ENCODE assay signal across 2 cellular contexts in the genomic region with DNA sequence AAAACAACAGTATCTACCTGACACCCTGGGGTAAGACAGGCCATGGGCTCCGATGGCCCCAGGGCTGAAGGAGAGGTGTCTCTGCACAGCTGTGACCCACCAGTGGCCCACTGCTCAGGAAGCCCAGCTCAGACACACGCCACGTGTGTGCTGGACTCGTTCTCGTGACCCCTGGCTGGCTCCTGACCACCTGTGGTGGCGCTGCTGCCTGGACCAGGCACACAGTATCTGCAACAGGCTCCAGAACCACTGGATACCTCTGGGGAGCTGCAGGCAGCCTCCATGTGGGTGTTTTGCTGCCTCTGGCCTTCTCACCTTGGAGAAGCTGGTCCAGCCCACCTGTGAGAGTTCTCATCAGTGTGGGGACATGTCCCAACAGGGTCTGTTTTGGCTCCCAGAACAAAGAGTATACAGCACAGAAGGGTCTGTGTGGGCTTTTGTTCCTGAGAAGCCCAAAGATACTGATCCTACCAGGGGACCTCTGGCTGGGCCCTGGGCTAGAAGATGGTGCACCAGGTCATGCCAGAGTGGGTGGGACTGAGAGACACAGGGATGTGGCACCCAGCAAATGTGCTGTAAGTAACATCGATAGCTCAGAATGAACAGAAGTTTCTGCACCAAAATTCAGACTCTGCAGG.
A peak's percentile ranks its signal among the peaks of the same experiment; 100 is the strongest.
TF ChIP-seq lines count a peak whose summit lies in the region.

No MANE protein-coding gene starts in this region.

TF ChIP-seq in IMR-90, 13 proteins besides CTCF, POLR2A, EP300 and RAD21:
- no peak for TF ChIP-seq CHD1 (IDR thresholded peaks at IDR 0.05; ENCODE audit: low read depth, low read length)
- TF ChIP-seq BHLHE40 (IDR thresholded peaks at IDR 0.05; ENCODE audit: low read depth, low read length): no peak
- no peak for TF ChIP-seq CEBPB (IDR thresholded peaks at IDR 0.05; ENCODE audit: low read depth, low read length)
- TF ChIP-seq MAZ (IDR thresholded peaks at IDR 0.05; ENCODE audit: borderline replicate concordance, low read depth, low read length): no peak
- TF ChIP-seq RCOR1 (IDR thresholded peaks at IDR 0.05; ENCODE audit: insufficient replicate concordance, low read length): no peak
- no peak for TF ChIP-seq SMC3 (IDR thresholded peaks at IDR 0.05; ENCODE audit: low read depth, low read length)
- no peak for TF ChIP-seq NFE2L2 (IDR thresholded peaks at IDR 0.05; ENCODE audit: low read depth, low read length)
- TF ChIP-seq, protein P1, sequence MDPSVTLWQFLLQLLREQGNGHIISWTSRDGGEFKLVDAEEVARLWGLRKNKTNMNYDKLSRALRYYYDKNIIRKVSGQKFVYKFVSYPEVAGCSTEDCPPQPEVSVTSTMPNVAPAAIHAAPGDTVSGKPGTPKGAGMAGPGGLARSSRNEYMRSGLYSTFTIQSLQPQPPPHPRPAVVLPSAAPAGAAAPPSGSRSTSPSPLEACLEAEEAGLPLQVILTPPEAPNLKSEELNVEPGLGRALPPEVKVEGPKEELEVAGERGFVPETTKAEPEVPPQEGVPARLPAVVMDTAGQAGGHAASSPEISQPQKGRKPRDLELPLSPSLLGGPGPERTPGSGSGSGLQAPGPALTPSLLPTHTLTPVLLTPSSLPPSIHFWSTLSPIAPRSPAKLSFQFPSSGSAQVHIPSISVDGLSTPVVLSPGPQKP (IDR thresholded peaks at IDR 0.05; ENCODE audit: borderline replicate concordance, low read depth, low read length): no peak
- TF ChIP-seq RFX5 (IDR thresholded peaks at IDR 0.05; ENCODE audit: low read depth, low read length): no peak
- TF ChIP-seq MAFK (IDR thresholded peaks at IDR 0.05; ENCODE audit: low read depth, low read length): no peak
- TF ChIP-seq MXI1 (IDR thresholded peaks at IDR 0.05; ENCODE audit: borderline replicate concordance, low read depth, low read length): no peak
- TF ChIP-seq, protein P2, sequence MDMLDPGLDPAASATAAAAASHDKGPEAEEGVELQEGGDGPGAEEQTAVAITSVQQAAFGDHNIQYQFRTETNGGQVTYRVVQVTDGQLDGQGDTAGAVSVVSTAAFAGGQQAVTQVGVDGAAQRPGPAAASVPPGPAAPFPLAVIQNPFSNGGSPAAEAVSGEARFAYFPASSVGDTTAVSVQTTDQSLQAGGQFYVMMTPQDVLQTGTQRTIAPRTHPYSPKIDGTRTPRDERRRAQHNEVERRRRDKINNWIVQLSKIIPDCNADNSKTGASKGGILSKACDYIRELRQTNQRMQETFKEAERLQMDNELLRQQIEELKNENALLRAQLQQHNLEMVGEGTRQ (IDR thresholded peaks at IDR 0.05; ENCODE audit: low read depth, low read length): no peak
- TF ChIP-seq FOS (IDR thresholded peaks at IDR 0.05; ENCODE audit: low read depth, low read length): no peak

TF ChIP-seq in K562, 482 proteins besides CTCF, POLR2A, EP300 and RAD21 (continues in another document):
- TF ChIP-seq BRCA1 (IDR thresholded peaks at IDR 0.05) (no peak), BRCA1 (CRISPR knock-in tag; IDR thresholded peaks at IDR 0.05) (peak; percentile 80; the same call in 1 of the 2 replicates), NFE2L1 (tag; IDR thresholded peaks at IDR 0.05; ENCODE audit: borderline replicate concordance, low read depth) (no peak), POLR2G (IDR thresholded peaks at IDR 0.05; ENCODE audit: low read depth, low read length) (peak; percentile 52; the same call in 1 of the 2 replicates), RFX1 (IDR thresholded peaks at IDR 0.05) (no peak), ATF1 (CRISPR knock-in tag; IDR thresholded peaks at IDR 0.05) (0 out of 2 replicates have a peak, but pooled peaks have one; percentile 3), ATF1 (tag; IDR thresholded peaks at IDR 0.05) (no peak), ELF4 (CRISPR knock-in tag; IDR thresholded peaks at IDR 0.05) (no peak), GABPB2 (CRISPR knock-in tag; conservative IDR thresholded peaks at IDR 0.05) (0 out of 2 replicates have a peak, but pooled peaks have one; percentile 18), SIX5 (IDR thresholded peaks at IDR 0.05; ENCODE audit: borderline replicate concordance in 1 of 2, insufficient read depth in 1 of 2, low read depth in 1 of 2, low read length in 2 of 2) (peak in 1 of 2 experiments; percentile 16; a peak in 1 of 4 replicates), TEAD4 (IDR thresholded peaks at IDR 0.05; ENCODE audit: low read length) (no peak), TEAD4 (CRISPR knock-in tag; IDR thresholded peaks at IDR 0.05; ENCODE audit: borderline replicate concordance) (0 out of 2 replicates have a peak, but pooled peaks have one; percentile 57), IRF2 (CRISPR knock-in tag; IDR thresholded peaks at IDR 0.05) (peak; percentile 85), MIER1 (IDR thresholded peaks at IDR 0.05; ENCODE audit: low read depth) (no peak), RBM22 (IDR thresholded peaks at IDR 0.05; ENCODE audit: low read depth, low read length, poor library complexity, severe bottlenecking) (peak; percentile 48), STAG1 (CRISPR knock-in tag; IDR thresholded peaks at IDR 0.05; ENCODE audit: borderline replicate concordance) (0 out of 2 replicates have a peak, but pooled peaks have one; percentile 20), ZBTB7A (IDR thresholded peaks at IDR 0.05; ENCODE audit: borderline replicate concordance, control insufficient read depth, low read depth, low read length) (0 out of 2 replicates have a peak, but pooled peaks have one; percentile 33), ZNF124 (CRISPR knock-in tag; IDR thresholded peaks at IDR 0.05) (0 out of 2 replicates have a peak, but pooled peaks have one; percentile 43), CHD2 (IDR thresholded peaks at IDR 0.05; ENCODE audit: low read depth, low read length) (no peak), ZC3H4 (CRISPR knock-in tag; IDR thresholded peaks at IDR 0.05; ENCODE audit: borderline replicate concordance) (peak; percentile 39; the same call in 1 of the 2 replicates), ZNF282 (CRISPR knock-in tag; IDR thresholded peaks at IDR 0.05) (0 out of 2 replicates have a peak, but pooled peaks have one; percentile 68), CBFB (CRISPR knock-in tag; IDR thresholded peaks at IDR 0.05) (peak; percentile 68; the same call in 1 of the 2 replicates)
- TF ChIP-seq, protein P3, sequence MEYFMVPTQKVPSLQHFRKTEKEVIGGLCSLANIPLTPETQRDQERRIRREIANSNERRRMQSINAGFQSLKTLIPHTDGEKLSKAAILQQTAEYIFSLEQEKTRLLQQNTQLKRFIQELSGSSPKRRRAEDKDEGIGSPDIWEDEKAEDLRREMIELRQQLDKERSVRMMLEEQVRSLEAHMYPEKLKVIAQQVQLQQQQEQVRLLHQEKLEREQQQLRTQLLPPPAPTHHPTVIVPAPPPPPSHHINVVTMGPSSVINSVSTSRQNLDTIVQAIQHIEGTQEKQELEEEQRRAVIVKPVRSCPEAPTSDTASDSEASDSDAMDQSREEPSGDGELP (CRISPR knock-in tag; IDR thresholded peaks at IDR 0.05; ENCODE audit: borderline replicate concordance): no peak
- TF ChIP-seq, protein P4, sequence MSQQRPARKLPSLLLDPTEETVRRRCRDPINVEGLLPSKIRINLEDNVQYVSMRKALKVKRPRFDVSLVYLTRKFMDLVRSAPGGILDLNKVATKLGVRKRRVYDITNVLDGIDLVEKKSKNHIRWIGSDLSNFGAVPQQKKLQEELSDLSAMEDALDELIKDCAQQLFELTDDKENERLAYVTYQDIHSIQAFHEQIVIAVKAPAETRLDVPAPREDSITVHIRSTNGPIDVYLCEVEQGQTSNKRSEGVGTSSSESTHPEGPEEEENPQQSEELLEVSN (IDR thresholded peaks at IDR 0.05; ENCODE audit: borderline replicate concordance in 1 of 2, extremely low read depth in 1 of 2, insufficient read depth in 1 of 2, insufficient read length in 1 of 2, low read depth in 1 of 2, low read length in 1 of 2, poor library complexity in 1 of 2, severe bottlenecking in 1 of 2): no peak
- TF ChIP-seq, protein P5, sequence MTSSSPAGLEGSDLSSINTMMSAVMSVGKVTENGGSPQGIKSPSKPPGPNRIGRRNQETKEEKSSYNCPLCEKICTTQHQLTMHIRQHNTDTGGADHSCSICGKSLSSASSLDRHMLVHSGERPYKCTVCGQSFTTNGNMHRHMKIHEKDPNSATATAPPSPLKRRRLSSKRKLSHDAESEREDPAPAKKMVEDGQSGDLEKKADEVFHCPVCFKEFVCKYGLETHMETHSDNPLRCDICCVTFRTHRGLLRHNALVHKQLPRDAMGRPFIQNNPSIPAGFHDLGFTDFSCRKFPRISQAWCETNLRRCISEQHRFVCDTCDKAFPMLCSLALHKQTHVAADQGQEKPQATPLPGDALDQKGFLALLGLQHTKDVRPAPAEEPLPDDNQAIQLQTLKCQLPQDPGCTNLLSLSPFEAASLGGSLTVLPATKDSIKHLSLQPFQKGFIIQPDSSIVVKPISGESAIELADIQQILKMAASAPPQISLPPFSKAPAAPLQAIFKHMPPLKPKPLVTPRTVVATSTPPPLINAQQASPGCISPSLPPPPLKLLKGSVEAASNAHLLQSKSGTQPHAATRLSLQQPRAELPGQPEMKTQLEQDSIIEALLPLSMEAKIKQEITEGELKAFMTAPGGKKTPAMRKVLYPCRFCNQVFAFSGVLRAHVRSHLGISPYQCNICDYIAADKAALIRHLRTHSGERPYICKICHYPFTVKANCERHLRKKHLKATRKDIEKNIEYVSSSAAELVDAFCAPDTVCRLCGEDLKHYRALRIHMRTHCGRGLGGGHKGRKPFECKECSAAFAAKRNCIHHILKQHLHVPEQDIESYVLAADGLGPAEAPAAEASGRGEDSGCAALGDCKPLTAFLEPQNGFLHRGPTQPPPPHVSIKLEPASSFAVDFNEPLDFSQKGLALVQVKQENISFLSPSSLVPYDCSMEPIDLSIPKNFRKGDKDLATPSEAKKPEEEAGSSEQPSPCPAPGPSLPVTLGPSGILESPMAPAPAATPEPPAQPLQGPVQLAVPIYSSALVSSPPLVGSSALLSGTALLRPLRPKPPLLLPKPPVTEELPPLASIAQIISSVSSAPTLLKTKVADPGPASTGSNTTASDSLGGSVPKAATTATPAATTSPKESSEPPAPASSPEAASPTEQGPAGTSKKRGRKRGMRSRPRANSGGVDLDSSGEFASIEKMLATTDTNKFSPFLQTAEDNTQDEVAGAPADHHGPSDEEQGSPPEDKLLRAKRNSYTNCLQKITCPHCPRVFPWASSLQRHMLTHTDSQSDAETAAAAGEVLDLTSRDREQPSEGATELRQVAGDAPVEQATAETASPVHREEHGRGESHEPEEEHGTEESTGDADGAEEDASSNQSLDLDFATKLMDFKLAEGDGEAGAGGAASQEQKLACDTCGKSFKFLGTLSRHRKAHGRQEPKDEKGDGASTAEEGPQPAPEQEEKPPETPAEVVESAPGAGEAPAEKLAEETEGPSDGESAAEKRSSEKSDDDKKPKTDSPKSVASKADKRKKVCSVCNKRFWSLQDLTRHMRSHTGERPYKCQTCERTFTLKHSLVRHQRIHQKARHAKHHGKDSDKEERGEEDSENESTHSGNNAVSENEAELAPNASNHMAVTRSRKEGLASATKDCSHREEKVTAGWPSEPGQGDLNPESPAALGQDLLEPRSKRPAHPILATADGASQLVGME (CRISPR knock-in tag; IDR thresholded peaks at IDR 0.05): 0 out of 2 replicates have a peak, but pooled peaks have one; percentile 32
- TF ChIP-seq, protein P6, sequence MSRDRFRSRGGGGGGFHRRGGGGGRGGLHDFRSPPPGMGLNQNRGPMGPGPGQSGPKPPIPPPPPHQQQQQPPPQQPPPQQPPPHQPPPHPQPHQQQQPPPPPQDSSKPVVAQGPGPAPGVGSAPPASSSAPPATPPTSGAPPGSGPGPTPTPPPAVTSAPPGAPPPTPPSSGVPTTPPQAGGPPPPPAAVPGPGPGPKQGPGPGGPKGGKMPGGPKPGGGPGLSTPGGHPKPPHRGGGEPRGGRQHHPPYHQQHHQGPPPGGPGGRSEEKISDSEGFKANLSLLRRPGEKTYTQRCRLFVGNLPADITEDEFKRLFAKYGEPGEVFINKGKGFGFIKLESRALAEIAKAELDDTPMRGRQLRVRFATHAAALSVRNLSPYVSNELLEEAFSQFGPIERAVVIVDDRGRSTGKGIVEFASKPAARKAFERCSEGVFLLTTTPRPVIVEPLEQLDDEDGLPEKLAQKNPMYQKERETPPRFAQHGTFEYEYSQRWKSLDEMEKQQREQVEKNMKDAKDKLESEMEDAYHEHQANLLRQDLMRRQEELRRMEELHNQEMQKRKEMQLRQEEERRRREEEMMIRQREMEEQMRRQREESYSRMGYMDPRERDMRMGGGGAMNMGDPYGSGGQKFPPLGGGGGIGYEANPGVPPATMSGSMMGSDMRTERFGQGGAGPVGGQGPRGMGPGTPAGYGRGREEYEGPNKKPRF (IDR thresholded peaks at IDR 0.05; ENCODE audit: low read depth, low read length): no peak
- TF ChIP-seq, protein P1 (CRISPR knock-in tag; IDR thresholded peaks at IDR 0.05): peak; percentile 82; the same call in 1 of the 2 replicates
- TF ChIP-seq, protein P7, sequence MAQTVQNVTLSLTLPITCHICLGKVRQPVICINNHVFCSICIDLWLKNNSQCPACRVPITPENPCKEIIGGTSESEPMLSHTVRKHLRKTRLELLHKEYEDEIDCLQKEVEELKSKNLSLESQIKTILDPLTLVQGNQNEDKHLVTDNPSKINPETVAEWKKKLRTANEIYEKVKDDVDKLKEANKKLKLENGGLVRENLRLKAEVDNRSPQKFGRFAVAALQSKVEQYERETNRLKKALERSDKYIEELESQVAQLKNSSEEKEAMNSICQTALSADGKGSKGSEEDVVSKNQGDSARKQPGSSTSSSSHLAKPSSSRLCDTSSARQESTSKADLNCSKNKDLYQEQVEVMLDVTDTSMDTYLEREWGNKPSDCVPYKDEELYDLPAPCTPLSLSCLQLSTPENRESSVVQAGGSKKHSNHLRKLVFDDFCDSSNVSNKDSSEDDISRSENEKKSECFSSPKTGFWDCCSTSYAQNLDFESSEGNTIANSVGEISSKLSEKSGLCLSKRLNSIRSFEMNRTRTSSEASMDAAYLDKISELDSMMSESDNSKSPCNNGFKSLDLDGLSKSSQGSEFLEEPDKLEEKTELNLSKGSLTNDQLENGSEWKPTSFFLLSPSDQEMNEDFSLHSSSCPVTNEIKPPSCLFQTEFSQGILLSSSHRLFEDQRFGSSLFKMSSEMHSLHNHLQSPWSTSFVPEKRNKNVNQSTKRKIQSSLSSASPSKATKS (CRISPR knock-in tag; IDR thresholded peaks at IDR 0.05): no peak
- TF ChIP-seq, protein P8, sequence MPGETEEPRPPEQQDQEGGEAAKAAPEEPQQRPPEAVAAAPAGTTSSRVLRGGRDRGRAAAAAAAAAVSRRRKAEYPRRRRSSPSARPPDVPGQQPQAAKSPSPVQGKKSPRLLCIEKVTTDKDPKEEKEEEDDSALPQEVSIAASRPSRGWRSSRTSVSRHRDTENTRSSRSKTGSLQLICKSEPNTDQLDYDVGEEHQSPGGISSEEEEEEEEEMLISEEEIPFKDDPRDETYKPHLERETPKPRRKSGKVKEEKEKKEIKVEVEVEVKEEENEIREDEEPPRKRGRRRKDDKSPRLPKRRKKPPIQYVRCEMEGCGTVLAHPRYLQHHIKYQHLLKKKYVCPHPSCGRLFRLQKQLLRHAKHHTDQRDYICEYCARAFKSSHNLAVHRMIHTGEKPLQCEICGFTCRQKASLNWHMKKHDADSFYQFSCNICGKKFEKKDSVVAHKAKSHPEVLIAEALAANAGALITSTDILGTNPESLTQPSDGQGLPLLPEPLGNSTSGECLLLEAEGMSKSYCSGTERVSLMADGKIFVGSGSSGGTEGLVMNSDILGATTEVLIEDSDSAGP (CRISPR knock-in tag; IDR thresholded peaks at IDR 0.05): no peak
